In genomic region chr3:127001486-127002194, GRCh38 we compare ENCODE assay signal across 12 cellular contexts. TPM values are rescaled to one million over a fixed set of nuclear protein-coding genes. Genes with fewer than 3 reads are reported as not detected.
DNase-seq lines count a peak whose midpoint lies in the region; ATAC-seq and TF ChIP-seq lines count a peak whose summit lies in the region.
"Had no signal": no experiment of that assay in that cellular context is flagged by ENCODE, and none has a peak within 500 bp of the region (broad histone marks: within the 10 kb centered on the region; RNA-seq: fewer than 3 reads in every experiment).

No MANE protein-coding gene starts in this region.

- no peaks in the 10 kb centered on the region for H3K9me3 Mint-ChIP-seq in MCF 10A (ENCODE audit: unreplicated experiment)
- H3K9me3 Mint-ChIP-seq: neural crest cell had no signal

- peaks cover 11% of the 10 kb centered on the region for H3K79me2 ChIP-seq in mesendoderm (ENCODE audit: control insufficient read depth, insufficient read depth, low read length)

- no peak overlapping the region for H2AK5ac ChIP-seq in mesendoderm (ENCODE audit: low read length)

- H3K56ac ChIP-seq in mesendoderm (ENCODE audit: low read length): peak overlapping the region; percentile 63

- POLR2A ChIA-PET in MCF 10A (lab: Yijun Ruan, JAX): interaction anchor here (1.1 kb wide), 1 partner anchor 16 kb away, joined by 5 read pairs; no protein-coding TSS in a partner anchor

- H3K4me3 Mint-ChIP-seq in MCF 10A (ENCODE audit: unreplicated experiment): peak overlapping the region; percentile 65
- H3K4me3 Mint-ChIP-seq: neural crest cell had no signal

- H3K4me2 ChIP-seq in mesendoderm (ENCODE audit: low read length): no peak overlapping the region

- DNase-seq in MCF 10A (ENCODE audit: unreplicated experiment) (no peak), mesendoderm (no peak), thyroid gland (no peak), superior temporal gyrus (ENCODE audit: extremely low spot score) (no peak), dedifferentiated amniotic fluid mesenchymal stem cell (ENCODE audit: extremely low spot score) (no peak)
- DNase-seq in effector CD4-positive, alpha-beta T cell: no peak
- DNase-seq: activated gamma-delta T cell; NCI-H2171; stimulated activated CD4-positive, alpha-beta T cell treated with anti-CD3 and anti-CD28 coated beads, Interleukin-4, amount 100 ng/mL, for 4 hours had no signal

- no peaks in the 10 kb centered on the region for H3K27me3 Mint-ChIP-seq in MCF 10A (ENCODE audit: insufficient read depth, unreplicated experiment)

- H3K23ac ChIP-seq in mesendoderm (ENCODE audit: low read length): no peak overlapping the region

- WGBS in mesendoderm (ENCODE audit: extremely low coverage, insufficient coverage, low lambda C conversion rate): no CpG with 5 or more reads among the region's 23 CpGs
- WGBS in thyroid gland, 2 donors: 76 to 93% methylated on average over 12 to 15 of the region's 23 CpGs

- H3K27me3 ChIP-seq in HUES48 (ENCODE audit: control insufficient read depth, insufficient read depth, low read length) (no peaks in the 10 kb centered on the region), mesendoderm (ENCODE audit: insufficient read depth, low read length, poor library complexity) (no peaks in the 10 kb centered on the region), thyroid gland (no peaks in the 10 kb centered on the region)

- no TSS peak for BruUV-seq in MCF 10A (replicated peaks; lab: Mats Ljungman, UMichigan)

- H2BK15ac ChIP-seq in mesendoderm (replicated peaks; ENCODE audit: low read depth): no peak overlapping the region

- H3K9me3 ChIP-seq in HUES48 (ENCODE audit: control insufficient read depth, insufficient read depth, low read length): no peaks in the 10 kb centered on the region
- H3K9me3 ChIP-seq in thyroid gland: no peaks in the 10 kb centered on the region

- peak overlapping the region; percentile 94 for H3K27ac Mint-ChIP-seq in MCF 10A (ENCODE audit: low read depth, unreplicated experiment)

- no peak overlapping the region for H3K4me3 ChIP-seq in HUES48 (ENCODE audit: low read depth, low read length)
- H3K4me3 ChIP-seq in mesendoderm (ENCODE audit: low read length): no peak overlapping the region
- no peak overlapping the region for H3K4me3 ChIP-seq in thyroid gland (replicated peaks in 1 of 3)

- intact Hi-C loops in MCF 10A (cut with micrococcal nuclease): loop anchor here (1.0 to 2.0 kb wide), 2 partner anchors 249 to 453 kb away; no protein-coding TSS in a partner anchor
- intact Hi-C loops in thyroid gland (cut with DNase I): no loop called here

- H3K4me1 ChIP-seq in HUES48 (ENCODE audit: control insufficient read depth, insufficient read depth, low read length): peaks cover 13% of the 10 kb centered on the region
- H3K4me1 ChIP-seq in mesendoderm (ENCODE audit: control insufficient read depth, low read depth, low read length): peaks cover 9% of the 10 kb centered on the region
- H3K4me1 ChIP-seq in thyroid gland: peaks cover 16 to 22% of the 10 kb centered on the region in 2 donors

- H3K36me3 ChIP-seq in HUES48 (ENCODE audit: control insufficient read depth, insufficient read depth, low read length) (peaks cover 34% of the 10 kb centered on the region), mesendoderm (ENCODE audit: control insufficient read depth, insufficient read depth, low read length) (no peaks in the 10 kb centered on the region), thyroid gland (no peaks in the 10 kb centered on the region)

- TF ChIP-seq CTCF in MCF 10A (IDR thresholded peaks at IDR 0.05; ENCODE audit: unreplicated experiment) (peak; percentile 10), thyroid gland (IDR thresholded peaks at IDR 0.05) (no peak)

- H3K79me1 ChIP-seq in mesendoderm (ENCODE audit: low read length): peaks cover 25% of the 10 kb centered on the region

- H3K4me1 Mint-ChIP-seq in MCF 10A (ENCODE audit: insufficient read depth, unreplicated experiment): peaks cover 18% of the 10 kb centered on the region

- no peak overlapping the region for H3K4ac ChIP-seq in mesendoderm (ENCODE audit: low read depth, low read length)

- no peak overlapping the region for H2BK120ac ChIP-seq in mesendoderm (ENCODE audit: low read depth, low read length)

- no peak for ATAC-seq in GM18861 (IDR thresholded peaks at IDR 0.05; ENCODE audit: unreplicated experiment)

- H2BK5ac ChIP-seq in mesendoderm (ENCODE audit: low read length): peak overlapping the region; percentile 6

- H3K18ac ChIP-seq in mesendoderm (ENCODE audit: low read length): no peak overlapping the region

- H3K27ac ChIP-seq in HUES48 (ENCODE audit: low read depth, low read length) (peak overlapping the region; percentile 36), mesendoderm (ENCODE audit: low read depth, low read length) (peak overlapping the region; percentile 4), thyroid gland (peak overlapping the region; percentile 52 to 78 (median 68))

- H3K36me3 Mint-ChIP-seq in MCF 10A (ENCODE audit: insufficient read depth, unreplicated experiment): peaks cover 14% of the 10 kb centered on the region

- no peak overlapping the region for H4K8ac ChIP-seq in mesendoderm (ENCODE audit: low read depth, low read length)

- no peak for TF ChIP-seq POLR2A in thyroid gland (IDR thresholded peaks at IDR 0.05)

- H4K5ac ChIP-seq in mesendoderm (ENCODE audit: low read length): no peak overlapping the region

- peak overlapping the region; percentile 37 for H3K9ac ChIP-seq in HUES48 (ENCODE audit: low read depth, low read length)
- peak overlapping the region; percentile 31 for H3K9ac ChIP-seq in mesendoderm (ENCODE audit: low read length)

- CTCF ChIA-PET in MCF 10A (lab: Yijun Ruan, JAX): interaction anchor here (0.6 to 2.3 kb wide), 5 partner anchors 18 to 582 kb away, joined by 3 to 11 read pairs (median 3); no protein-coding TSS in a partner anchor

RNA-seq across cellular contexts. Expression of gene PLXNA1, which starts 18.7 kb away (rescaled TPM):
- 42.1 and 48.4 TPM in 2 replicates for total RNA-seq in MCF 10A (2022)
- 23.2 TPM for polyA plus RNA-seq in mesendoderm (2013, experiment 1 of 2)
- 22.8 TPM for polyA plus RNA-seq in mesendoderm (2013, experiment 2 of 2)
- total RNA-seq in thyroid gland: 10 to 100 TPM; 16.0 to 28.0 (median 22.8) TPM

Comparison
In these comparisons a context has a peak if more than half of its experiments do, and no peak if none do; other contexts are left out.
1. H3K27ac ChIP-seq: peak in every context shown above with its lines; median percentile 68 in thyroid gland; 36 in HUES48; 4 in mesendoderm.